8 cellular contexts compared by ENCODE assay signal in the genomic region with DNA sequence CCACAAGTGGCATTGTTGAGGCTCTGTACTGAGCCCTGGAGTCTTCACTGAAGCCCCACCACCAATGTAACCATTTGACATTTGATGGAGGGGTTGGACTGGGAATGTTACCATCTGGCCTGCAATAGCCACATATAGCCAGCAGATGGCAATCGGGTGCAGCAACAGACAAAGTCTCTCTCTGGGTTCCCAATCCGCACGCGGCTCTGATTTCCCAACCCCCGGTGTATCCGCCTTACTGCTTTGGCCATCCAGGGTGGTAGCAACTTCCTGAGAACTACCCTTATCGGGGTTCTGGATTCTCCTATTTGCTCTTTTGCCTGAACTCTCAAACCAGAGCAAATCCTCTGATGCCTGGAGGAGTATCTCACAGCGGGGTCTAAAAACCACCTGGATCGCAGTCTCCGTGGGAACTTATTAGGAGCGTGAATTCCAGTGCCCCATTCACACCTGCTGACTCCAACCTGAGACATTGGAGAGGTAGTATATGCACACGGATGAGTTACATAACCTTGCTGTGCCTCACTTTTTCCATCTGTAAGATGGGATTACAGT. TPM values are rescaled to one million over a fixed set of nuclear protein-coding genes. Genes with fewer than 3 reads are reported as not detected.
DNase-seq lines count a peak whose midpoint lies in the region; ATAC-seq and TF ChIP-seq lines count a peak whose summit lies in the region.

No MANE protein-coding gene starts in this region.

- H3K9me3 ChIP-seq in HAP-1 (no peaks in the 10 kb centered on the region), lower lobe of right lung (no peaks in the 10 kb centered on the region)

- H3K4me1 ChIP-seq in HAP-1 (no peaks in the 10 kb centered on the region), lower lobe of right lung (no peaks in the 10 kb centered on the region)

- no peak overlapping the region for H3K27ac ChIP-seq in lower lobe of right lung

- in situ Hi-C loops in HAP-1 (cut with MboI; ENCODE audit: low sequenced_read_pairs): no loop called here

- peak; percentile 94 for TF ChIP-seq CTCF in lower lobe of right lung (IDR thresholded peaks at IDR 0.05)

- H3K36me3 ChIP-seq in HAP-1 (replicated peaks) (no peaks in the 10 kb centered on the region), lower lobe of right lung (no peaks in the 10 kb centered on the region)

- DNase-seq in AML-193 (lab: John Stamatoyannopoulos, UW) (peak; percentile 62 to 75), HAP-1 (ENCODE audit: low spot score in 2 of 2) (peak; percentile 74 to 88), NCI-H524 (lab: John Stamatoyannopoulos, UW) (peak; percentile 81 to 90), dermis microvascular lymphatic vessel endothelial cell (ENCODE audit: low read depth in 2 of 2) (peak; percentile 47 to 65), lower lobe of right lung (peak; percentile 87)
- DNase-seq in activated CD4-positive, alpha-beta T cell treated with anti-CD3 and anti-CD28 coated beads, Interleukin-2, amount 50 U/mL, for 24 hours (ENCODE audit: low read depth in 1 of 2, low spot score in 1 of 2): peak; percentile 41 to 63
- peak; percentile 46 for DNase-seq in stimulated activated CD8-positive, alpha-beta memory T cell treated with anti-CD3 and anti-CD28 coated beads, Interleukin-12 subunit alpha, Interleukin-12 subunit beta, amount 100 ng/mL, for 1 hour (ENCODE audit: low read depth)

- intact Hi-C loops in lower lobe of right lung (cut with DNase I): no loop called here

- H3K4me3 ChIP-seq in HAP-1: no peak overlapping the region
- H3K4me3 ChIP-seq in lower lobe of right lung: no peak overlapping the region

- ATAC-seq in lower lobe of right lung (peak; percentile 91 to 92), HG03460 (IDR thresholded peaks at IDR 0.05; ENCODE audit: unreplicated experiment) (no peak)

- H3K27me3 ChIP-seq in HAP-1 (ENCODE audit: low read depth) (no peaks in the 10 kb centered on the region), lower lobe of right lung (ENCODE audit: low read depth) (no peaks in the 10 kb centered on the region)

RNA-seq across cellular contexts. Expression of a gene that starts 14.2 kb away (rescaled TPM):
- not detected in 2 replicates for total RNA-seq in dermis microvascular lymphatic vessel endothelial cell
- not detected for total RNA-seq in lower lobe of right lung

RNA-seq across cellular contexts. Expression of a gene that starts 59.7 kb away (rescaled TPM):
- total RNA-seq in dermis microvascular lymphatic vessel endothelial cell (34.1 and 53.6 TPM in 2 replicates), lower lobe of right lung (53.3 TPM)
